30 cellular contexts compared by ENCODE assay signal in genomic region chr10:78932861-78933260, GRCh38.
"Had no signal": no experiment of that assay in that cellular context is flagged by ENCODE, and none has a peak within 500 bp of the region (broad histone marks: within the 10 kb centered on the region; RNA-seq: fewer than 3 reads in every experiment).

No MANE protein-coding gene starts in this region.

- H3K36me3 Mint-ChIP-seq: activated CD4-positive, alpha-beta memory T cell treated with anti-CD3 and anti-CD28 coated beads for 36 hours; immature natural killer cell; naive thymus-derived CD8-positive, alpha-beta T cell; stimulated activated memory B cell treated with anti-CD40 and anti-IgM and Interleukin-4, amounts not matched to agents 10 μg/mL and 1 μg/mL and 100 μg/mL, for 72 hours had no signal

- H3K4me3 Mint-ChIP-seq: activated CD4-positive, alpha-beta memory T cell treated with anti-CD3 and anti-CD28 coated beads for 36 hours; activated T-helper 1 cell treated with anti-CD3 and anti-CD28 coated beads, Interleukin-12 subunit alpha, Interleukin-12 subunit beta, Interleukin-2, Interleukin-4 antibody, amounts not matched to agents 30 ng/mL and 10 ng/mL and 1 ng/mL, durations not matched to agents 14 hours and 24 hours and 36 hours; immature natural killer cell; naive thymus-derived CD8-positive, alpha-beta T cell; neural crest cell; stimulated activated memory B cell treated with anti-CD40 and anti-IgM and Interleukin-4, amounts not matched to agents 10 μg/mL and 1 μg/mL and 100 μg/mL, for 72 hours; stimulated activated naive CD8-positive, alpha-beta T cell treated with anti-CD3 and anti-CD28 coated beads, Interleukin-15, amount 100 ng/mL, for 72 hours had no signal

- H3K4me1 Mint-ChIP-seq: immature natural killer cell; stimulated activated naive CD8-positive, alpha-beta T cell treated with anti-CD3 and anti-CD28 coated beads, Interleukin-15, amount 100 ng/mL, for 72 hours had no signal

- H3K9me3 ChIP-seq: heart left ventricle, transverse colon had no signal

- ATAC-seq: activated CD4-positive, CD25-positive, alpha-beta regulatory T cell treated with anti-CD3 and anti-CD28 coated beads, Interleukin-2, amount 50 U/mL, for 24 hours; esophagus mucosa; heart left ventricle; left colon; naive thymus-derived CD8-positive, alpha-beta T cell; right cardiac atrium; stimulated activated memory B cell treated with anti-CD40 and anti-IgM and Interleukin-4, amounts not matched to agents 10 μg/mL and 1 μg/mL and 100 μg/mL, for 72 hours; stimulated activated naive CD8-positive, alpha-beta T cell treated with anti-CD3 and anti-CD28 coated beads, Interleukin-15, amount 100 ng/mL, for 72 hours had no signal

- H3K36me3 ChIP-seq: brain microvascular endothelial cell, heart left ventricle, transverse colon, WERI-Rb-1 had no signal

- H3K4me3 ChIP-seq: heart left ventricle, transverse colon had no signal

- H3K27ac ChIP-seq: brain microvascular endothelial cell, WERI-Rb-1 had no signal

- H3K27me3 ChIP-seq: brain microvascular endothelial cell, heart left ventricle, transverse colon had no signal

- DNase-seq: activated CD4-positive, alpha-beta memory T cell treated with anti-CD3 and anti-CD28 coated beads for 36 hours; activated CD4-positive, alpha-beta T cell treated with anti-CD3 and anti-CD28 coated beads for 48 hours; activated CD8-positive, alpha-beta memory T cell treated with anti-CD3 and anti-CD28 coated beads, Interleukin-2, amount 50 U/mL, for 4 hours; activated gamma-delta T cell treated with Interleukin-2 at 50 U/mL for 16 hours; activated naive CD4-positive, alpha-beta T cell treated with anti-CD3 and anti-CD28 coated beads, Interleukin-2, amount 50 U/mL, for 16 hours; activated T-cell treated with anti-CD3 and anti-CD28 coated beads, Interleukin-2, amount 50 U/mL, for 1 hour; amniotic stem cell; brain microvascular endothelial cell; caudate nucleus; foreskin fibroblast; heart left ventricle; hypothalamus; immature natural killer cell; kidney; left colon; naive thymus-derived CD8-positive, alpha-beta T cell; occipital lobe; stimulated activated CD4-positive, alpha-beta T cell treated with anti-CD3 and anti-CD28 coated beads, Interleukin-12 subunit alpha, Interleukin-12 subunit beta, amount 100 ng/mL, for 4 hours; stimulated activated CD4-positive, alpha-beta T cell treated with anti-CD3 and anti-CD28 coated beads, Interleukin-4, amount 100 ng/mL, for 24 hours; stimulated activated naive CD8-positive, alpha-beta T cell treated with anti-CD3 and anti-CD28 coated beads, Interleukin-15, amount 100 ng/mL, for 72 hours; transverse colon; WERI-Rb-1 had no signal

- FAIRE-seq: astrocyte, kidney, TTC549 had no signal

- H3K27me3 Mint-ChIP-seq: activated CD4-positive, alpha-beta memory T cell treated with anti-CD3 and anti-CD28 coated beads for 36 hours; stimulated activated naive CD8-positive, alpha-beta T cell treated with anti-CD3 and anti-CD28 coated beads, Interleukin-15, amount 100 ng/mL, for 72 hours had no signal

- H3K9me3 Mint-ChIP-seq: activated CD4-positive, alpha-beta memory T cell treated with anti-CD3 and anti-CD28 coated beads for 36 hours; activated T-helper 1 cell treated with anti-CD3 and anti-CD28 coated beads, Interleukin-12 subunit alpha, Interleukin-12 subunit beta, Interleukin-2, Interleukin-4 antibody, amounts not matched to agents 30 ng/mL and 10 ng/mL and 1 ng/mL, durations not matched to agents 14 hours and 24 hours and 36 hours; immature natural killer cell; naive thymus-derived CD8-positive, alpha-beta T cell; stimulated activated memory B cell treated with anti-CD40 and anti-IgM and Interleukin-4, amounts not matched to agents 10 μg/mL and 1 μg/mL and 100 μg/mL, for 72 hours; stimulated activated naive CD8-positive, alpha-beta T cell treated with anti-CD3 and anti-CD28 coated beads, Interleukin-15, amount 100 ng/mL, for 72 hours had no signal

- H3K27ac Mint-ChIP-seq: activated CD4-positive, alpha-beta memory T cell treated with anti-CD3 and anti-CD28 coated beads for 36 hours; activated T-helper 1 cell treated with anti-CD3 and anti-CD28 coated beads, Interleukin-12 subunit alpha, Interleukin-12 subunit beta, Interleukin-2, Interleukin-4 antibody, amounts not matched to agents 30 ng/mL and 10 ng/mL and 1 ng/mL, durations not matched to agents 14 hours and 24 hours and 36 hours; immature natural killer cell; stimulated activated memory B cell treated with anti-CD40 and anti-IgM and Interleukin-4, amounts not matched to agents 10 μg/mL and 1 μg/mL and 100 μg/mL, for 72 hours had no signal
